Comparison of ENCODE assay signal across 1 cellular context in the genomic region with DNA sequence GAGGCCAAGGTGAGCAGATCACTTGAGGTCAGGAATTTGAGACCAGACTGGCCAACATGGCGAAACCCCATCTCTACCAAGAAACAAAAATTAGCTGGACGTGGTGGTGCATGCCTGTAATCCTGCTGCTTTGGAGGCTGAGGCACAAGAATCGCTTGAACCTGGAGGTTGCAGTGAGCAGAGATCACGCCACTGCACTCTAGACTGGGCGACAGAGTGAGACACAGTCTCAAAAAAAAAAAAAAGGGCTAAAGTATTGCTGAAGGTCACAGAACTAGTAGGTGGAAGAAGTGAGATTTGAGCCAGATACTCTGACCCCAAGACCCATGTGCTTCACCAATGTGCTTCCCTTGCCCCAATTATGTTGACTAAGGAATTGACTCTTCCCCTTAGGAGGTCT.
TF ChIP-seq lines count a peak whose summit lies in the region.

No MANE protein-coding gene starts in this region.

TF ChIP-seq in HepG2, 621 proteins besides CTCF, POLR2A, EP300 and RAD21 (continued from another document and continues in another):
- TF ChIP-seq, protein P1, sequence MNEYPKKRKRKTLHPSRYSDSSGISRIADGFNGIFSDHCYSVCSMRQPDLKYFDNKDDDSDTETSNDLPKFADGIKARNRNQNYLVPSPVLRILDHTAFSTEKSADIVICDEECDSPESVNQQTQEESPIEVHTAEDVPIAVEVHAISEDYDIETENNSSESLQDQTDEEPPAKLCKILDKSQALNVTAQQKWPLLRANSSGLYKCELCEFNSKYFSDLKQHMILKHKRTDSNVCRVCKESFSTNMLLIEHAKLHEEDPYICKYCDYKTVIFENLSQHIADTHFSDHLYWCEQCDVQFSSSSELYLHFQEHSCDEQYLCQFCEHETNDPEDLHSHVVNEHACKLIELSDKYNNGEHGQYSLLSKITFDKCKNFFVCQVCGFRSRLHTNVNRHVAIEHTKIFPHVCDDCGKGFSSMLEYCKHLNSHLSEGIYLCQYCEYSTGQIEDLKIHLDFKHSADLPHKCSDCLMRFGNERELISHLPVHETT (CRISPR knock-in tag; conservative IDR thresholded peaks at IDR 0.05): no peak
- TF ChIP-seq ZNF567 (CRISPR knock-in tag; IDR thresholded peaks at IDR 0.05; ENCODE audit: borderline replicate concordance) (no peak), CCDC6 (CRISPR knock-in tag; IDR thresholded peaks at IDR 0.05) (0 out of 2 replicates have a peak, but pooled peaks have one; percentile 32), MED8 (CRISPR knock-in tag; IDR thresholded peaks at IDR 0.05; ENCODE audit: insufficient replicate concordance) (peak; percentile 36), NFE2L1 (CRISPR knock-in tag; IDR thresholded peaks at IDR 0.05; ENCODE audit: borderline replicate concordance) (no peak), ZNF629 (CRISPR knock-in tag; conservative IDR thresholded peaks at IDR 0.05) (no peak), THAP11 (CRISPR knock-in tag; IDR thresholded peaks at IDR 0.05) (no peak), NR2F1 (CRISPR knock-in tag; IDR thresholded peaks at IDR 0.05) (no peak), TBL1XR1 (IDR thresholded peaks at IDR 0.05; ENCODE audit: borderline replicate concordance, low read length, partially characterized antibody) (no peak), REPIN1 (CRISPR knock-in tag; IDR thresholded peaks at IDR 0.05; ENCODE audit: borderline replicate concordance, low read depth) (no peak), TOE1 (CRISPR knock-in tag; IDR thresholded peaks at IDR 0.05) (no peak), ZNF367 (CRISPR knock-in tag; IDR thresholded peaks at IDR 0.05; ENCODE audit: borderline replicate concordance) (no peak), ZNF776 (CRISPR knock-in tag; IDR thresholded peaks at IDR 0.05) (no peak), KLF16 (CRISPR knock-in tag; IDR thresholded peaks at IDR 0.05) (0 out of 4 replicates have a peak, but pooled peaks of 1 of the 2 experiments have one; percentile 74), ZNF260 (CRISPR knock-in tag; IDR thresholded peaks at IDR 0.05; ENCODE audit: borderline replicate concordance, low read depth) (no peak), ZNF577 (CRISPR knock-in tag; IDR thresholded peaks at IDR 0.05; ENCODE audit: borderline replicate concordance, low read depth) (no peak), NKX3-1 (CRISPR knock-in tag; IDR thresholded peaks at IDR 0.05) (no peak), HIVEP1 (CRISPR knock-in tag; IDR thresholded peaks at IDR 0.05) (0 out of 2 replicates have a peak, but pooled peaks have one; percentile 27), PTBP1 (IDR thresholded peaks at IDR 0.05; ENCODE audit: low read depth, low read length, poor library complexity, severe bottlenecking) (no peak), GATA4 (IDR thresholded peaks at IDR 0.05; ENCODE audit: borderline replicate concordance, low read depth) (no peak), CCAR2 (optimal IDR thresholded peaks at IDR 0.05; ENCODE audit: low read depth, low read length) (no peak)
- TF ChIP-seq, protein P2, sequence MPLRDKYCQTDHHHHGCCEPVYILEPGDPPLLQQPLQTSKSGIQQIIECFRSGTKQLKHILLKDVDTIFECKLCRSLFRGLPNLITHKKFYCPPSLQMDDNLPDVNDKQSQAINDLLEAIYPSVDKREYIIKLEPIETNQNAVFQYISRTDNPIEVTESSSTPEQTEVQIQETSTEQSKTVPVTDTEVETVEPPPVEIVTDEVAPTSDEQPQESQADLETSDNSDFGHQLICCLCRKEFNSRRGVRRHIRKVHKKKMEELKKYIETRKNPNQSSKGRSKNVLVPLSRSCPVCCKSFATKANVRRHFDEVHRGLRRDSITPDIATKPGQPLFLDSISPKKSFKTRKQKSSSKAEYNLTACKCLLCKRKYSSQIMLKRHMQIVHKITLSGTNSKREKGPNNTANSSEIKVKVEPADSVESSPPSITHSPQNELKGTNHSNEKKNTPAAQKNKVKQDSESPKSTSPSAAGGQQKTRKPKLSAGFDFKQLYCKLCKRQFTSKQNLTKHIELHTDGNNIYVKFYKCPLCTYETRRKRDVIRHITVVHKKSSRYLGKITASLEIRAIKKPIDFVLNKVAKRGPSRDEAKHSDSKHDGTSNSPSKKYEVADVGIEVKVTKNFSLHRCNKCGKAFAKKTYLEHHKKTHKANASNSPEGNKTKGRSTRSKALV (CRISPR knock-in tag; IDR thresholded peaks at IDR 0.05): no peak
- TF ChIP-seq, protein P3, sequence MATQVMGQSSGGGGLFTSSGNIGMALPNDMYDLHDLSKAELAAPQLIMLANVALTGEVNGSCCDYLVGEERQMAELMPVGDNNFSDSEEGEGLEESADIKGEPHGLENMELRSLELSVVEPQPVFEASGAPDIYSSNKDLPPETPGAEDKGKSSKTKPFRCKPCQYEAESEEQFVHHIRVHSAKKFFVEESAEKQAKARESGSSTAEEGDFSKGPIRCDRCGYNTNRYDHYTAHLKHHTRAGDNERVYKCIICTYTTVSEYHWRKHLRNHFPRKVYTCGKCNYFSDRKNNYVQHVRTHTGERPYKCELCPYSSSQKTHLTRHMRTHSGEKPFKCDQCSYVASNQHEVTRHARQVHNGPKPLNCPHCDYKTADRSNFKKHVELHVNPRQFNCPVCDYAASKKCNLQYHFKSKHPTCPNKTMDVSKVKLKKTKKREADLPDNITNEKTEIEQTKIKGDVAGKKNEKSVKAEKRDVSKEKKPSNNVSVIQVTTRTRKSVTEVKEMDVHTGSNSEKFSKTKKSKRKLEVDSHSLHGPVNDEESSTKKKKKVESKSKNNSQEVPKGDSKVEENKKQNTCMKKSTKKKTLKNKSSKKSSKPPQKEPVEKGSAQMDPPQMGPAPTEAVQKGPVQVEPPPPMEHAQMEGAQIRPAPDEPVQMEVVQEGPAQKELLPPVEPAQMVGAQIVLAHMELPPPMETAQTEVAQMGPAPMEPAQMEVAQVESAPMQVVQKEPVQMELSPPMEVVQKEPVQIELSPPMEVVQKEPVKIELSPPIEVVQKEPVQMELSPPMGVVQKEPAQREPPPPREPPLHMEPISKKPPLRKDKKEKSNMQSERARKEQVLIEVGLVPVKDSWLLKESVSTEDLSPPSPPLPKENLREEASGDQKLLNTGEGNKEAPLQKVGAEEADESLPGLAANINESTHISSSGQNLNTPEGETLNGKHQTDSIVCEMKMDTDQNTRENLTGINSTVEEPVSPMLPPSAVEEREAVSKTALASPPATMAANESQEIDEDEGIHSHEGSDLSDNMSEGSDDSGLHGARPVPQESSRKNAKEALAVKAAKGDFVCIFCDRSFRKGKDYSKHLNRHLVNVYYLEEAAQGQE (IDR thresholded peaks at IDR 0.05; ENCODE audit: borderline replicate concordance in 1 of 2, low read depth in 1 of 2, low read length in 2 of 2): no peak
- TF ChIP-seq, protein P4, sequence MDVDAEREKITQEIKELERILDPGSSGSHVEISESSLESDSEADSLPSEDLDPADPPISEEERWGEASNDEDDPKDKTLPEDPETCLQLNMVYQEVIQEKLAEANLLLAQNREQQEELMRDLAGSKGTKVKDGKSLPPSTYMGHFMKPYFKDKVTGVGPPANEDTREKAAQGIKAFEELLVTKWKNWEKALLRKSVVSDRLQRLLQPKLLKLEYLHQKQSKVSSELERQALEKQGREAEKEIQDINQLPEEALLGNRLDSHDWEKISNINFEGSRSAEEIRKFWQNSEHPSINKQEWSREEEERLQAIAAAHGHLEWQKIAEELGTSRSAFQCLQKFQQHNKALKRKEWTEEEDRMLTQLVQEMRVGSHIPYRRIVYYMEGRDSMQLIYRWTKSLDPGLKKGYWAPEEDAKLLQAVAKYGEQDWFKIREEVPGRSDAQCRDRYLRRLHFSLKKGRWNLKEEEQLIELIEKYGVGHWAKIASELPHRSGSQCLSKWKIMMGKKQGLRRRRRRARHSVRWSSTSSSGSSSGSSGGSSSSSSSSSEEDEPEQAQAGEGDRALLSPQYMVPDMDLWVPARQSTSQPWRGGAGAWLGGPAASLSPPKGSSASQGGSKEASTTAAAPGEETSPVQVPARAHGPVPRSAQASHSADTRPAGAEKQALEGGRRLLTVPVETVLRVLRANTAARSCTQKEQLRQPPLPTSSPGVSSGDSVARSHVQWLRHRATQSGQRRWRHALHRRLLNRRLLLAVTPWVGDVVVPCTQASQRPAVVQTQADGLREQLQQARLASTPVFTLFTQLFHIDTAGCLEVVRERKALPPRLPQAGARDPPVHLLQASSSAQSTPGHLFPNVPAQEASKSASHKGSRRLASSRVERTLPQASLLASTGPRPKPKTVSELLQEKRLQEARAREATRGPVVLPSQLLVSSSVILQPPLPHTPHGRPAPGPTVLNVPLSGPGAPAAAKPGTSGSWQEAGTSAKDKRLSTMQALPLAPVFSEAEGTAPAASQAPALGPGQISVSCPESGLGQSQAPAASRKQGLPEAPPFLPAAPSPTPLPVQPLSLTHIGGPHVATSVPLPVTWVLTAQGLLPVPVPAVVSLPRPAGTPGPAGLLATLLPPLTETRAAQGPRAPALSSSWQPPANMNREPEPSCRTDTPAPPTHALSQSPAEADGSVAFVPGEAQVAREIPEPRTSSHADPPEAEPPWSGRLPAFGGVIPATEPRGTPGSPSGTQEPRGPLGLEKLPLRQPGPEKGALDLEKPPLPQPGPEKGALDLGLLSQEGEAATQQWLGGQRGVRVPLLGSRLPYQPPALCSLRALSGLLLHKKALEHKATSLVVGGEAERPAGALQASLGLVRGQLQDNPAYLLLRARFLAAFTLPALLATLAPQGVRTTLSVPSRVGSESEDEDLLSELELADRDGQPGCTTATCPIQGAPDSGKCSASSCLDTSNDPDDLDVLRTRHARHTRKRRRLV (CRISPR knock-in tag; IDR thresholded peaks at IDR 0.05): peak; percentile 51; the same call in 1 of the 2 replicates
- TF ChIP-seq, protein P5, sequence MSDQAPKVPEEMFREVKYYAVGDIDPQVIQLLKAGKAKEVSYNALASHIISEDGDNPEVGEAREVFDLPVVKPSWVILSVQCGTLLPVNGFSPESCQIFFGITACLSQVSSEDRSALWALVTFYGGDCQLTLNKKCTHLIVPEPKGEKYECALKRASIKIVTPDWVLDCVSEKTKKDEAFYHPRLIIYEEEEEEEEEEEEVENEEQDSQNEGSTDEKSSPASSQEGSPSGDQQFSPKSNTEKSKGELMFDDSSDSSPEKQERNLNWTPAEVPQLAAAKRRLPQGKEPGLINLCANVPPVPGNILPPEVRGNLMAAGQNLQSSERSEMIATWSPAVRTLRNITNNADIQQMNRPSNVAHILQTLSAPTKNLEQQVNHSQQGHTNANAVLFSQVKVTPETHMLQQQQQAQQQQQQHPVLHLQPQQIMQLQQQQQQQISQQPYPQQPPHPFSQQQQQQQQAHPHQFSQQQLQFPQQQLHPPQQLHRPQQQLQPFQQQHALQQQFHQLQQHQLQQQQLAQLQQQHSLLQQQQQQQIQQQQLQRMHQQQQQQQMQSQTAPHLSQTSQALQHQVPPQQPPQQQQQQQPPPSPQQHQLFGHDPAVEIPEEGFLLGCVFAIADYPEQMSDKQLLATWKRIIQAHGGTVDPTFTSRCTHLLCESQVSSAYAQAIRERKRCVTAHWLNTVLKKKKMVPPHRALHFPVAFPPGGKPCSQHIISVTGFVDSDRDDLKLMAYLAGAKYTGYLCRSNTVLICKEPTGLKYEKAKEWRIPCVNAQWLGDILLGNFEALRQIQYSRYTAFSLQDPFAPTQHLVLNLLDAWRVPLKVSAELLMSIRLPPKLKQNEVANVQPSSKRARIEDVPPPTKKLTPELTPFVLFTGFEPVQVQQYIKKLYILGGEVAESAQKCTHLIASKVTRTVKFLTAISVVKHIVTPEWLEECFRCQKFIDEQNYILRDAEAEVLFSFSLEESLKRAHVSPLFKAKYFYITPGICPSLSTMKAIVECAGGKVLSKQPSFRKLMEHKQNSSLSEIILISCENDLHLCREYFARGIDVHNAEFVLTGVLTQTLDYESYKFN (CRISPR knock-in tag; conservative IDR thresholded peaks at IDR 0.05): no peak
- TF ChIP-seq, protein P6, sequence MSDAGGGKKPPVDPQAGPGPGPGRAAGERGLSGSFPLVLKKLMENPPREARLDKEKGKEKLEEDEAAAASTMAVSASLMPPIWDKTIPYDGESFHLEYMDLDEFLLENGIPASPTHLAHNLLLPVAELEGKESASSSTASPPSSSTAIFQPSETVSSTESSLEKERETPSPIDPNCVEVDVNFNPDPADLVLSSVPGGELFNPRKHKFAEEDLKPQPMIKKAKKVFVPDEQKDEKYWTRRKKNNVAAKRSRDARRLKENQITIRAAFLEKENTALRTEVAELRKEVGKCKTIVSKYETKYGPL (CRISPR knock-in tag; IDR thresholded peaks at IDR 0.05): no peak
- TF ChIP-seq, protein P7, sequence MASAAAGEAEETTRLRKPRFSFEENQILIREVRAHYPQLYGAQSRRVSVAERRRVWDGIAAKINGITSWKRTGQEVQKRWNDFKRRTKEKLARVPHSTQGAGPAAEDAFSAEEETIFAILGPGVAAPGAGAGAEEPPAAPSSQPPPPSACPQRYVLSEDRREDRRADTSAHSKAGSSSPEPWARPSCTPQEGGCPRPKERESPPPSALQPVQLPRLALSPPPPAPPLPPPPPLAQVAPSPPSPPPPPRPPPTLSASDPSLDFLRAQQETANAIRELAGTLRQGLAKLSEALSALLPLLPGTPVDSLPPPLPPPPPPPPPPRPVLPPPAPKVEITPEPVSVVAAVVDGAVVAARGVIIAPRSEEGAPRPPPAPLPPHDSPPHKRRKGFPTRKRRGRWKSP (CRISPR knock-in tag; IDR thresholded peaks at IDR 0.05): no peak
- TF ChIP-seq, protein P8, sequence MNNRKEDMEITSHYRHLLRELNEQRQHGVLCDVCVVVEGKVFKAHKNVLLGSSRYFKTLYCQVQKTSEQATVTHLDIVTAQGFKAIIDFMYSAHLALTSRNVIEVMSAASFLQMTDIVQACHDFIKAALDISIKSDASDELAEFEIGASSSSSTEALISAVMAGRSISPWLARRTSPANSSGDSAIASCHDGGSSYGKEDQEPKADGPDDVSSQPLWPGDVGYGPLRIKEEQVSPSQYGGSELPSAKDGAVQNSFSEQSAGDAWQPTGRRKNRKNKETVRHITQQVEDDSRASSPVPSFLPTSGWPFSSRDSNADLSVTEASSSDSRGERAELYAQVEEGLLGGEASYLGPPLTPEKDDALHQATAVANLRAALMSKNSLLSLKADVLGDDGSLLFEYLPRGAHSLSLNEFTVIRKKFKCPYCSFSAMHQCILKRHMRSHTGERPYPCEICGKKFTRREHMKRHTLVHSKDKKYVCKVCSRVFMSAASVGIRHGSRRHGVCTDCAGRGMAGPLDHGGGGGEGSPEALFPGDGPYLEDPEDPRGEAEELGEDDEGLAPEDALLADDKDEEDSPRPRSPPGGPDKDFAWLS (CRISPR knock-in tag; IDR thresholded peaks at IDR 0.05; ENCODE audit: borderline replicate concordance): no peak
